Comparison of ENCODE assay signal across 2 cellular contexts in genomic region chr13:49733181-49733951, GRCh38.
TF ChIP-seq lines count a peak whose summit lies in the region.

No MANE protein-coding gene starts in this region.

TF ChIP-seq in SK-N-SH treated with all-trans-retinoic acid at 6 μM for 48 hours, 23 proteins besides CTCF, POLR2A, EP300 and RAD21 (continued from another document):
- TF ChIP-seq, protein P1, sequence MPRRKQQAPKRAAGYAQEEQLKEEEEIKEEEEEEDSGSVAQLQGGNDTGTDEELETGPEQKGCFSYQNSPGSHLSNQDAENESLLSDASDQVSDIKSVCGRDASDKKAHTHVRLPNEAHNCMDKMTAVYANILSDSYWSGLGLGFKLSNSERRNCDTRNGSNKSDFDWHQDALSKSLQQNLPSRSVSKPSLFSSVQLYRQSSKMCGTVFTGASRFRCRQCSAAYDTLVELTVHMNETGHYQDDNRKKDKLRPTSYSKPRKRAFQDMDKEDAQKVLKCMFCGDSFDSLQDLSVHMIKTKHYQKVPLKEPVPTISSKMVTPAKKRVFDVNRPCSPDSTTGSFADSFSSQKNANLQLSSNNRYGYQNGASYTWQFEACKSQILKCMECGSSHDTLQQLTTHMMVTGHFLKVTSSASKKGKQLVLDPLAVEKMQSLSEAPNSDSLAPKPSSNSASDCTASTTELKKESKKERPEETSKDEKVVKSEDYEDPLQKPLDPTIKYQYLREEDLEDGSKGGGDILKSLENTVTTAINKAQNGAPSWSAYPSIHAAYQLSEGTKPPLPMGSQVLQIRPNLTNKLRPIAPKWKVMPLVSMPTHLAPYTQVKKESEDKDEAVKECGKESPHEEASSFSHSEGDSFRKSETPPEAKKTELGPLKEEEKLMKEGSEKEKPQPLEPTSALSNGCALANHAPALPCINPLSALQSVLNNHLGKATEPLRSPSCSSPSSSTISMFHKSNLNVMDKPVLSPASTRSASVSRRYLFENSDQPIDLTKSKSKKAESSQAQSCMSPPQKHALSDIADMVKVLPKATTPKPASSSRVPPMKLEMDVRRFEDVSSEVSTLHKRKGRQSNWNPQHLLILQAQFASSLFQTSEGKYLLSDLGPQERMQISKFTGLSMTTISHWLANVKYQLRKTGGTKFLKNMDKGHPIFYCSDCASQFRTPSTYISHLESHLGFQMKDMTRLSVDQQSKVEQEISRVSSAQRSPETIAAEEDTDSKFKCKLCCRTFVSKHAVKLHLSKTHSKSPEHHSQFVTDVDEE (CRISPR knock-in tag; IDR thresholded peaks at IDR 0.05) = no peak
- TF ChIP-seq ZC3H10 (CRISPR knock-in tag; IDR thresholded peaks at IDR 0.05) (no peak), SNAI2 (CRISPR knock-in tag; IDR thresholded peaks at IDR 0.05) (no peak), ARNTL (CRISPR knock-in tag; IDR thresholded peaks at IDR 0.05; ENCODE audit: borderline replicate concordance, low read depth) (no peak), BACH2 (CRISPR knock-in tag; IDR thresholded peaks at IDR 0.05; ENCODE audit: borderline replicate concordance) (no peak), ISL1 (CRISPR knock-in tag; IDR thresholded peaks at IDR 0.05) (no peak), RARB (CRISPR knock-in tag; IDR thresholded peaks at IDR 0.05) (no peak), ESRRG (CRISPR knock-in tag; IDR thresholded peaks at IDR 0.05) (no peak), ZFP3 (CRISPR knock-in tag; IDR thresholded peaks at IDR 0.05) (no peak), CSRNP3 (CRISPR knock-in tag; IDR thresholded peaks at IDR 0.05) (no peak), PPARA (CRISPR knock-in tag; IDR thresholded peaks at IDR 0.05; ENCODE audit: borderline replicate concordance) (no peak), OSR1 (CRISPR knock-in tag; IDR thresholded peaks at IDR 0.05) (no peak)

TF ChIP-seq in SK-N-SH, 30 proteins besides CTCF, POLR2A, EP300 and RAD21:
- TF ChIP-seq USF2 (IDR thresholded peaks at IDR 0.05; ENCODE audit: borderline replicate concordance, low read depth, low read length) (no peak), SMC3 (IDR thresholded peaks at IDR 0.05; ENCODE audit: low read depth, low read length) (no peak), MEF2A (IDR thresholded peaks at IDR 0.05; ENCODE audit: borderline replicate concordance, low read depth) (no peak), IRF3 (IDR thresholded peaks at IDR 0.05; ENCODE audit: low read depth, low read length) (no peak), JUND (IDR thresholded peaks at IDR 0.05) (no peak), ZBTB33 (IDR thresholded peaks at IDR 0.05; ENCODE audit: borderline replicate concordance, low read depth) (no peak), EZH2phosphoT487 (IDR thresholded peaks at IDR 0.05; ENCODE audit: borderline replicate concordance, low read depth) (no peak), POLR2AphosphoS5 (IDR thresholded peaks at IDR 0.05; ENCODE audit: low read depth, low read length) (no peak), RXRA (IDR thresholded peaks at IDR 0.05; ENCODE audit: borderline replicate concordance, low read depth) (no peak), TCF12 (IDR thresholded peaks at IDR 0.05) (no peak)
